In genomic region chr15:92932946-92933649, GRCh38 we compare ENCODE assay signal across 27 cellular contexts. TPM values are rescaled to one million over a fixed set of nuclear protein-coding genes. Genes with fewer than 3 reads are reported as not detected.
DNase-seq lines count a peak whose midpoint lies in the region; ATAC-seq, FAIRE-seq and TF ChIP-seq lines count a peak whose summit lies in the region.
"Had no signal": no experiment of that assay in that cellular context is flagged by ENCODE, and none has a peak within 500 bp of the region (broad histone marks: within the 10 kb centered on the region; RNA-seq: fewer than 3 reads in every experiment).

No MANE protein-coding gene starts in this region.

- H3K4me3 ChIP-seq in CD8-positive, alpha-beta T cell (ENCODE audit: low read depth, low read length) = no peak overlapping the region
- no peak overlapping the region for H3K4me3 ChIP-seq in astrocyte (ENCODE audit: insufficient read depth, low read depth, low read length)
- H3K4me3 ChIP-seq: GM12878, HAP-1, lung, SJSA1, tibial nerve had no signal

- H3K36me3 Mint-ChIP-seq in CD8-positive, alpha-beta T cell = peaks cover 91% of the 10 kb centered on the region
- H3K36me3 Mint-ChIP-seq in astrocyte (ENCODE audit: low read depth, unreplicated experiment) (peaks cover 31% of the 10 kb centered on the region), mesothelial cell of epicardium (peaks cover 46% of the 10 kb centered on the region)

- H3K9me3 ChIP-seq in CD8-positive, alpha-beta T cell (ENCODE audit: low read length) = no peaks in the 10 kb centered on the region
- H3K9me3 ChIP-seq in astrocyte (ENCODE audit: insufficient read depth, low read depth, low read length) = no peaks in the 10 kb centered on the region
- H3K9me3 ChIP-seq: HAP-1, SJSA1, tibial nerve had no signal

- H3K4me2 ChIP-seq in astrocyte (ENCODE audit: low read length) = no peak overlapping the region

- H3K36me3 ChIP-seq in CD8-positive, alpha-beta T cell (ENCODE audit: insufficient read depth, low read length) = peaks cover 70% of the 10 kb centered on the region
- peaks cover 65% of the 10 kb centered on the region for H3K36me3 ChIP-seq in astrocyte (ENCODE audit: insufficient read depth, low read length)

- peaks cover 24% of the 10 kb centered on the region for H3K4me1 ChIP-seq in CD8-positive, alpha-beta T cell (ENCODE audit: insufficient read depth, low read length)
- H3K4me1 ChIP-seq in astrocyte (ENCODE audit: insufficient read depth, low read length) = peaks cover 30% of the 10 kb centered on the region
- H3K4me1 ChIP-seq: HAP-1 had no signal

- POLR2A ChIA-PET in CD8-positive, alpha-beta T cell (lab: Charles Lee) = interaction anchor here (0.9 to 1.8 kb wide), 5 partner anchors 12 to 125 kb away, joined by 3 to 7 read pairs (median 3); no protein-coding TSS in a partner anchor

- H3K79me2 ChIP-seq in astrocyte (ENCODE audit: insufficient read depth, low read length) = peaks cover 91% of the 10 kb centered on the region

- H3K27me3 Mint-ChIP-seq in CD8-positive, alpha-beta T cell (ENCODE audit: low read depth) = no peaks in the 10 kb centered on the region
- no peaks in the 10 kb centered on the region for H3K27me3 Mint-ChIP-seq in astrocyte (ENCODE audit: low read depth, unreplicated experiment)
- H3K27me3 Mint-ChIP-seq in mesothelial cell of epicardium (ENCODE audit: low read depth) = no peaks in the 10 kb centered on the region
- H3K27me3 Mint-ChIP-seq: activated naive CD8-positive, alpha-beta T cell treated with anti-CD3 and anti-CD28 coated beads, Interleukin-2, amount 10 ng/mL, durations not matched to agents 7 days and 5 days had no signal

- DNase-seq in CD8-positive, alpha-beta T cell = no peak
- DNase-seq in astrocyte (ENCODE audit: low read depth) (no peak), mesothelial cell of epicardium (ENCODE audit: low spot score in 2 of 2, unreplicated experiment in 2 of 2) (no peak), NCI-H2196 (lab: John Stamatoyannopoulos, UW; ENCODE audit: unreplicated experiment) (no peak), NCI-H1417 (lab: John Stamatoyannopoulos, UW) (no peak), middle frontal gyrus (ENCODE audit: extremely low spot score, low spot score) (no peak)
- DNase-seq: activated CD4-positive, alpha-beta T cell treated with anti-CD3 and anti-CD28 coated beads, Interleukin-2, amount 50 U/mL, for 48 hours; activated naive CD8-positive, alpha-beta T cell treated with anti-CD3 and anti-CD28 coated beads, Interleukin-2, amount 10 ng/mL, durations not matched to agents 7 days and 5 days; activated T-cell treated with anti-CD3 and anti-CD28 coated beads, Interleukin-2, amount 50 U/mL, for 4 hours; brain microvascular endothelial cell; cortex of kidney; DMS79; foreskin keratinocyte; hypothalamus; Karpas-422; NCI-H2029; stimulated activated CD4-positive, alpha-beta T cell treated with anti-CD3 and anti-CD28 coated beads, Interleukin-1b, Interleukin-23, amount 100 ng/mL, for 48 hours; stimulated activated naive CD4-positive, alpha-beta T cell treated with Interleukin-2 at 50 U/mL for 16 hours; T-helper 2 cell had no signal

- peaks cover 68% of the 10 kb centered on the region for H3K4me1 Mint-ChIP-seq in CD8-positive, alpha-beta T cell (ENCODE audit: low read depth)
- H3K4me1 Mint-ChIP-seq in astrocyte (ENCODE audit: low read depth, unreplicated experiment) = peaks cover 49% of the 10 kb centered on the region
- H3K4me1 Mint-ChIP-seq in mesothelial cell of epicardium = peaks cover 41% of the 10 kb centered on the region

- intact Hi-C loops in CD8-positive, alpha-beta T cell (cut with DNase I, micrococcal nuclease) = no loop called here

- no peak overlapping the region for H3K4me3 Mint-ChIP-seq in CD8-positive, alpha-beta T cell
- H3K4me3 Mint-ChIP-seq in astrocyte (ENCODE audit: unreplicated experiment) (no peak overlapping the region), mesothelial cell of epicardium (no peak overlapping the region)
- H3K4me3 Mint-ChIP-seq: activated naive CD8-positive, alpha-beta T cell treated with anti-CD3 and anti-CD28 coated beads, Interleukin-2, amount 10 ng/mL, durations not matched to agents 7 days and 5 days; activated T-cell treated with anti-CD3 and anti-CD28 coated beads, Interleukin-2, amount 50 U/mL, for 4 hours had no signal

- H3K27ac ChIP-seq in 22Rv1 = peak overlapping the region; percentile 45
- H3K27ac ChIP-seq in CD8-positive, alpha-beta T cell (ENCODE audit: low read depth, low read length) = no peak overlapping the region
- H3K27ac ChIP-seq in astrocyte (ENCODE audit: low read depth, low read length) = no peak overlapping the region
- H3K27ac ChIP-seq: brain microvascular endothelial cell, foreskin keratinocyte, SJSA1 had no signal

- no peaks in the 10 kb centered on the region for H3K27me3 ChIP-seq in CD8-positive, alpha-beta T cell (ENCODE audit: insufficient read depth, low read length)
- no peaks in the 10 kb centered on the region for H3K27me3 ChIP-seq in astrocyte (ENCODE audit: insufficient read depth, low read length)
- H3K27me3 ChIP-seq: brain microvascular endothelial cell, foreskin keratinocyte, SJSA1, tibial nerve had no signal

- no peak overlapping the region for H3K9ac ChIP-seq in astrocyte (ENCODE audit: low read length)

- peaks cover 64% of the 10 kb centered on the region for H4K20me1 ChIP-seq in astrocyte (ENCODE audit: insufficient read depth, low read length)

- no peaks in the 10 kb centered on the region for H3K9me3 Mint-ChIP-seq in CD8-positive, alpha-beta T cell
- H3K9me3 Mint-ChIP-seq in astrocyte (ENCODE audit: unreplicated experiment) = no peaks in the 10 kb centered on the region
- H3K9me3 Mint-ChIP-seq in mesothelial cell of epicardium = no peaks in the 10 kb centered on the region
- H3K9me3 Mint-ChIP-seq: activated naive CD8-positive, alpha-beta T cell treated with anti-CD3 and anti-CD28 coated beads, Interleukin-2, amount 10 ng/mL, durations not matched to agents 7 days and 5 days; activated T-cell treated with anti-CD3 and anti-CD28 coated beads, Interleukin-2, amount 50 U/mL, for 4 hours had no signal

- ATAC-seq in CD8-positive, alpha-beta T cell = no peak
- no peak for ATAC-seq in HG02588 (IDR thresholded peaks at IDR 0.05; ENCODE audit: unreplicated experiment)
- ATAC-seq: activated T-cell treated with anti-CD3 and anti-CD28 coated beads, Interleukin-2, amount 50 U/mL, for 4 hours; foreskin keratinocyte; GM12878 had no signal

- H3K27ac Mint-ChIP-seq in CD8-positive, alpha-beta T cell = peak overlapping the region; percentile 30
- peak overlapping the region; percentile 26 for H3K27ac Mint-ChIP-seq in astrocyte (ENCODE audit: unreplicated experiment)
- peak overlapping the region; percentile 59 for H3K27ac Mint-ChIP-seq in mesothelial cell of epicardium
- H3K27ac Mint-ChIP-seq: activated naive CD8-positive, alpha-beta T cell treated with anti-CD3 and anti-CD28 coated beads, Interleukin-2, amount 10 ng/mL, durations not matched to agents 7 days and 5 days had no signal

- TF ChIP-seq CTCF in 22Rv1 (IDR thresholded peaks at IDR 0.05) (no peak), astrocyte (IDR thresholded peaks at IDR 0.05; ENCODE audit: insufficient read depth, low read depth, low read length) (no peak), mesothelial cell of epicardium (IDR thresholded peaks at IDR 0.05; ENCODE audit: unreplicated experiment) (no peak)
- TF ChIP-seq CTCF in CD8-positive, alpha-beta T cell (IDR thresholded peaks at IDR 0.05) = no peak

- CTCF ChIA-PET in CD8-positive, alpha-beta T cell (lab: Charles Lee) = interaction anchor here (0.6 to 1.8 kb wide), 3 partner anchors 12 to 136 kb away, joined by 3 to 8 read pairs (median 5); no protein-coding TSS in a partner anchor

- no peak overlapping the region for H2AFZ ChIP-seq in astrocyte (ENCODE audit: low read depth, low read length)

- no peak for FAIRE-seq in astrocyte (lab: Jason Lieb, UNC)
- FAIRE-seq: GM12878, keratinocyte had no signal

RNA-seq across cellular contexts. Expression of gene CHD2, which starts 33.0 kb away (rescaled TPM):
- 100 to 1,000 TPM; 615 to 669 TPM for total RNA-seq in CD8-positive, alpha-beta T cell
- 90.0 and 105 TPM in 2 replicates for total RNA-seq in astrocyte
- total RNA-seq in mesothelial cell of epicardium = 178 to 183 TPM (median 180 TPM) in 3 replicates
